ENCODE assay signal across 18 cellular contexts in genomic region chr7:42572561-42572960, GRCh38.
DNase-seq lines count a peak whose midpoint lies in the region; ATAC-seq, FAIRE-seq and TF ChIP-seq lines count a peak whose summit lies in the region.
"Had no signal": no experiment of that assay in that cellular context is flagged by ENCODE, and none has a peak within 500 bp of the region (broad histone marks: within the 10 kb centered on the region; RNA-seq: fewer than 3 reads in every experiment).

No MANE protein-coding gene starts in this region.

- H3K9me3 ChIP-seq in esophagus muscularis mucosa (no peaks in the 10 kb centered on the region), muscle layer of duodenum (ENCODE audit: control insufficient read depth in 1 of 2, low read length in 2 of 2) (no peaks in the 10 kb centered on the region), small intestine (ENCODE audit: control insufficient read depth, low read depth) (no peaks in the 10 kb centered on the region), right lobe of liver (no peaks in the 10 kb centered on the region)
- H3K9me3 ChIP-seq: BLaER1 treated with 17β-estradiol and CSF1 and Interleukin-3, amounts not matched to agents 10 nM and 100 nM; HAP-1 had no signal

- TF ChIP-seq POLR2A in esophagus muscularis mucosa (IDR thresholded peaks at IDR 0.05; ENCODE audit: low read depth) (no peak), right lobe of liver (IDR thresholded peaks at IDR 0.05) (no peak)

- H3K27me3 ChIP-seq in esophagus muscularis mucosa (no peaks in the 10 kb centered on the region), muscle layer of duodenum (ENCODE audit: low read depth, low read length) (no peaks in the 10 kb centered on the region), small intestine (ENCODE audit: control insufficient read depth in 2 of 2, insufficient read depth in 2 of 2, low read length in 2 of 2) (no peaks in the 10 kb centered on the region), right lobe of liver (no peaks in the 10 kb centered on the region)
- H3K27me3 ChIP-seq: BLaER1 treated with 17β-estradiol and CSF1 and Interleukin-3, amounts not matched to agents 10 nM and 100 nM had no signal

- DNase-seq in COLO829 (ENCODE audit: low spot score) (peak; percentile 52), M059J (ENCODE audit: low read depth) (peak; percentile 35), esophagus muscularis mucosa (ENCODE audit: extremely low spot score) (no peak), small intestine (no peak), NCI-H2196 (lab: John Stamatoyannopoulos, UW; ENCODE audit: unreplicated experiment) (no peak), right lobe of liver (no peak)
- DNase-seq: CD8-positive, alpha-beta T cell; COR-L47; DMS 273 treated with DMSO at 0.1 percent for 48 hours; DMS53; GM23248 had no signal

- 58% methylated on average over 1 of the region's 1 CpG for WGBS in esophagus muscularis mucosa
- 31 to 56% (median 33%) methylated on average over 1 of the region's 1 CpG for WGBS in small intestine, 3 donors
- WGBS in right lobe of liver (ENCODE audit: insufficient coverage, low coverage, low lambda C conversion rate, missing lambda C conversion rate): 17% methylated on average over 1 of the region's 1 CpG

- H3K4me3 ChIP-seq in esophagus muscularis mucosa (no peak overlapping the region), muscle layer of duodenum (ENCODE audit: low read depth in 1 of 2, low read length in 2 of 2) (no peak overlapping the region), small intestine (ENCODE audit: low read depth in 1 of 2, low read length in 2 of 2) (no peak overlapping the region), right lobe of liver (no peak overlapping the region)
- H3K4me3 ChIP-seq: BLaER1 treated with 17β-estradiol and CSF1 and Interleukin-3, amounts not matched to agents 10 nM and 100 nM; GM23248; HAP-1 had no signal

- FAIRE-seq in small intestine (lab: Jason Lieb, UNC): no peak
- FAIRE-seq: G401.6, GM12891, GM19239, HepG2 had no signal

- H3K4me1 ChIP-seq in esophagus muscularis mucosa: peaks cover 0 to 50% (median 45%) of the 10 kb centered on the region in 4 donors
- H3K4me1 ChIP-seq in muscle layer of duodenum (ENCODE audit: control insufficient read depth in 1 of 2, insufficient read depth in 2 of 2, low read length in 2 of 2): peaks cover 3 to 46% of the 10 kb centered on the region in 2 donors
- peaks cover 0 to 2% of the 10 kb centered on the region in 2 donors for H3K4me1 ChIP-seq in small intestine (ENCODE audit: control insufficient read depth in 2 of 2, insufficient read depth in 1 of 2, low read depth in 1 of 2, low read length in 1 of 2)
- H3K4me1 ChIP-seq in right lobe of liver: no peaks in the 10 kb centered on the region
- H3K4me1 ChIP-seq: HAP-1 had no signal

- no peak for TF ChIP-seq CTCF in esophagus muscularis mucosa (IDR thresholded peaks at IDR 0.05)
- no peak for TF ChIP-seq CTCF in right lobe of liver (IDR thresholded peaks at IDR 0.05)

- H3K27ac ChIP-seq in esophagus muscularis mucosa (replicated peaks in 1 of 4) (peak overlapping the region in 3 of 4 donors; percentile 16 to 40 (median 24)), muscle layer of duodenum (ENCODE audit: low read length) (peak overlapping the region; percentile 15), small intestine (ENCODE audit: low read depth in 1 of 2, low read length in 1 of 2) (no peak overlapping the region), right lobe of liver (no peak overlapping the region)
- H3K27ac ChIP-seq: BLaER1 treated with 17β-estradiol and CSF1 and Interleukin-3, amounts not matched to agents 10 nM and 100 nM; GM23248 had no signal

- ATAC-seq in right lobe of liver: no peak
- ATAC-seq: CD8-positive, alpha-beta T cell; HepG2 had no signal

- intact Hi-C loops in esophagus muscularis mucosa (cut with DNase I) (loop anchor here (5.0 to 10.0 kb wide), 3 partner anchors 75 to 598 kb away; partner anchors contain the start of gene GLI3), right lobe of liver (cut with DNase I) (no loop called here)

- TF ChIP-seq EP300 in esophagus muscularis mucosa (IDR thresholded peaks at IDR 0.05): no peak

- no peaks in the 10 kb centered on the region for H3K36me3 ChIP-seq in esophagus muscularis mucosa
- no peaks in the 10 kb centered on the region for H3K36me3 ChIP-seq in muscle layer of duodenum (ENCODE audit: control insufficient read depth in 1 of 2, insufficient read depth in 2 of 2, low read length in 2 of 2)
- no peaks in the 10 kb centered on the region for H3K36me3 ChIP-seq in small intestine (ENCODE audit: control insufficient read depth in 2 of 2, insufficient read depth in 2 of 2, low read length in 2 of 2)
- H3K36me3 ChIP-seq in right lobe of liver: no peaks in the 10 kb centered on the region
- H3K36me3 ChIP-seq: BLaER1 treated with 17β-estradiol and CSF1 and Interleukin-3, amounts not matched to agents 10 nM and 100 nM; HAP-1 had no signal

Comparison
In these comparisons a context has a peak if more than half of its experiments do, and no peak if none do; other contexts are left out.
1. DNase-seq: peak in COLO829 (single experiment) and M059J (single experiment); none in esophagus muscularis mucosa (single experiment), small intestine (single experiment), NCI-H2196 (single experiment) and right lobe of liver (0 of 3).
2. H3K27ac ChIP-seq: peak in esophagus muscularis mucosa (3 of 4) and muscle layer of duodenum (single experiment); none in small intestine (0 of 2) and right lobe of liver (0 of 3).